ENCODE assay signal across 19 cellular contexts in genomic region chr9:2144619-2145018, GRCh38.
"Had no signal": no experiment of that assay in that cellular context is flagged by ENCODE, and none has a peak within 500 bp of the region (broad histone marks: within the 10 kb centered on the region; RNA-seq: fewer than 3 reads in every experiment).

No MANE protein-coding gene starts in this region.

- ATAC-seq: esophagus mucosa, gastrocnemius medialis, heart left ventricle, psoas muscle, right cardiac atrium had no signal

- H3K36me3 ChIP-seq: adrenal gland, gastrocnemius medialis, left ventricle myocardium inferior, ovary, WERI-Rb-1 had no signal

- DNase-seq: activated CD4-positive, alpha-beta T cell treated with anti-CD3 and anti-CD28 coated beads for 1 hour; activated CD8-positive, alpha-beta memory T cell treated with anti-CD3 and anti-CD28 coated beads for 24 hours; activated CD8-positive, alpha-beta memory T cell treated with anti-CD3 and anti-CD28 coated beads, Interleukin-2, amount 50 U/mL, for 48 hours; activated effector memory CD4-positive, alpha-beta T cell treated with anti-CD3 and anti-CD28 coated beads, Interleukin-2, amount 50 U/mL, for 16 hours; activated naive CD4-positive, alpha-beta T cell treated with anti-CD3 and anti-CD28 coated beads, Interleukin-2, amount 50 U/mL, for 16 hours; activated T-cell treated with anti-CD3 and anti-CD28 coated beads, Interleukin-2, amount 50 U/mL, for 48 hours; adrenal gland; effector CD4-positive, alpha-beta T cell; gastrocnemius medialis; heart left ventricle; kidney glomerular epithelial cell; left ventricle myocardium inferior; ovary; psoas muscle; right cardiac atrium; T-helper 2 cell; testis; WERI-Rb-1 had no signal

- H3K4me3 ChIP-seq: adrenal gland, gastrocnemius medialis, heart left ventricle, left ventricle myocardium inferior, ovary, psoas muscle, testis had no signal

- H3K27ac ChIP-seq: adrenal gland, gastrocnemius medialis, heart left ventricle, left ventricle myocardium inferior, ovary, psoas muscle, testis, WERI-Rb-1 had no signal

- H3K9me3 ChIP-seq: adrenal gland, gastrocnemius medialis, heart left ventricle, left ventricle myocardium inferior, ovary, psoas muscle, testis had no signal

- H3K27me3 ChIP-seq: adrenal gland, gastrocnemius medialis, heart left ventricle, ovary, testis had no signal

- H3K4me1 ChIP-seq: adrenal gland, testis had no signal
